In the genomic region with DNA sequence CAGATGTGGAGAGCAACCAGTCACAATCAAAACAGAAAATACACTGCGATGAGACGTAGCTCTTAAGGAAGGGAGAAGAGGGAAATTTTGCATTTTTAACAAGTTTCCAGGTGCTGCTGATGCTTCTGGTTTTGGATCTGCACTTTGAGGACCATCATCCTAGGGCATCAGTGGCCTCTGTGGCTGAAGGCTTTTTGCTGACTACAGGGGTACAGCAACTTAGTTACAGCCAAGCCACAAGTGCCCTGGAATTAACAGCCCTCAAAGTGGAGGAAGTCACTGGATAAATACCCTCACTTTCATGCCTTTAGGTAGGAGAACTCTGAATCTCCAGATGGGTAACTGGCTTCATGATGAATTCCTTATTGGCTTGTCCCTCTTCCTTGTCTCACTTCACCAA, we compare ENCODE assay signal across 11 cellular contexts.
"Had no signal": no experiment of that assay in that cellular context is flagged by ENCODE, and none has a peak within 500 bp of the region (broad histone marks: within the 10 kb centered on the region; RNA-seq: fewer than 3 reads in every experiment).

No MANE protein-coding gene starts in this region.

- H3K4me2 ChIP-seq: GM23338 had no signal

- H3K9me3 ChIP-seq: HAP-1 had no signal

- H3K4me1 ChIP-seq: HAP-1 had no signal

- H3K36me3 ChIP-seq: HAP-1 had no signal

- H3K9ac ChIP-seq: GM23248 had no signal

- ATAC-seq: GM23338, HCT116 had no signal

- H2AFZ ChIP-seq: GM23248, GM23338 had no signal

- H3K4me3 ChIP-seq: GM23248, GM23338, HAP-1 had no signal

- H3K27ac ChIP-seq: GM23248 had no signal

- DNase-seq: GM23248, GOT3, H7, H9, HCEC 1CT, HFFc6 had no signal

- FAIRE-seq: H1, H54 had no signal
